Comparison of ENCODE assay signal across 12 cellular contexts in genomic region chr15:63597821-63598220, GRCh38. TPM values are rescaled to one million over a fixed set of nuclear protein-coding genes. Genes with fewer than 3 reads are reported as not detected.
A peak's percentile ranks its signal among the peaks of the same experiment; 100 is the strongest.
DNase-seq lines count a peak whose midpoint lies in the region; TF ChIP-seq lines count a peak whose summit lies in the region.
"Had no signal": no experiment of that assay in that cellular context is flagged by ENCODE, and none has a peak within 500 bp of the region (broad histone marks: within the 10 kb centered on the region; RNA-seq: fewer than 3 reads in every experiment).

No MANE protein-coding gene starts in this region.

- POLR2A ChIA-PET in AG04450 (lab: Yijun Ruan, JAX), result interaction anchor here (1.2 to 1.7 kb wide), 2 partner anchors 10 to 88 kb away, joined by 4 to 8 read pairs; no protein-coding TSS in a partner anchor

- H3K36me3 ChIP-seq in skeletal muscle tissue (ENCODE audit: control insufficient read depth in 3 of 3, insufficient read depth in 3 of 3, low read length in 3 of 3) (peaks cover 0 to 9% (median 5%) of the 10 kb centered on the region in 3 donors), brain microvascular endothelial cell (replicated peaks) (peaks cover 9% of the 10 kb centered on the region)
- H3K36me3 ChIP-seq: neural progenitor cell had no signal

- peak overlapping the region; percentile 87 for H3K27ac ChIP-seq in AG04450 (ENCODE audit: low read depth, low read length)
- peak overlapping the region; percentile 53 for H3K27ac ChIP-seq in layer of hippocampus (ENCODE audit: low read depth, low read length)
- H3K27ac ChIP-seq in skeletal muscle tissue (ENCODE audit: low read depth, low read length), result peak overlapping the region; percentile 90
- no peak overlapping the region for H3K27ac ChIP-seq in brain microvascular endothelial cell
- H3K27ac ChIP-seq: C4-2B, neural progenitor cell had no signal

- CTCF ChIA-PET in AG04450 (lab: Charles Lee), result interaction anchor here (1.3 to 2.2 kb wide), 2 partner anchors 12 to 131 kb away, joined by 5 to 10 read pairs; no protein-coding TSS in a partner anchor

- in situ Hi-C loops in brain microvascular endothelial cell (cut with HindIII; ENCODE audit: low pct_ligation_motif_present, low sequenced_read_pairs), result no loop called here

- DNase-seq in AG04450 (ENCODE audit: low read depth, low spot score) (no peak), NCI-H69 (lab: John Stamatoyannopoulos, UW) (peak; percentile 30), NCI-H1092 treated with DMSO at 0.1 percent for 48 hours (lab: John Stamatoyannopoulos, UW) (no peak), superior temporal gyrus (ENCODE audit: extremely low spot score) (no peak), GM10266 (ENCODE audit: extremely low spot score) (no peak), brain microvascular endothelial cell (no peak)
- DNase-seq: effector CD4-positive, alpha-beta T cell; MG63 had no signal

- peak overlapping the region; percentile 25; the same call in 1 of the 2 replicates for H3K4me3 ChIP-seq in AG04450 (ENCODE audit: low read depth, low read length)
- peak overlapping the region; percentile 75 to 88 (median 79) for H3K4me3 ChIP-seq in skeletal muscle tissue (ENCODE audit: low read length in 3 of 3)
- H3K4me3 ChIP-seq in brain microvascular endothelial cell (ENCODE audit: low read depth, low read length), result no peak overlapping the region
- H3K4me3 ChIP-seq: MG63, neural progenitor cell had no signal

- TF ChIP-seq CTCF in AG04450 (IDR thresholded peaks at IDR 0.05; ENCODE audit: low read depth, low read length) (no peak), GM10266 (IDR thresholded peaks at IDR 0.05; ENCODE audit: control insufficient read depth, insufficient read depth, low read depth, missing control alignments) (no peak), brain microvascular endothelial cell (IDR thresholded peaks at IDR 0.05; ENCODE audit: low read depth, low read length, missing control alignments) (no peak)

- peak overlapping the region; percentile 69 to 94 (median 85) for H3K9ac ChIP-seq in skeletal muscle tissue (ENCODE audit: low read depth in 1 of 3, low read length in 3 of 3)
- H3K9ac ChIP-seq: neural progenitor cell had no signal

- H3K9me3 ChIP-seq in AG04450 (ENCODE audit: control insufficient read depth, insufficient read depth, low read length) (no peaks in the 10 kb centered on the region; the same call in 1 of the 2 replicates), skeletal muscle tissue (ENCODE audit: control insufficient read depth in 3 of 3, low read length in 3 of 3) (no peaks in the 10 kb centered on the region)
- H3K9me3 ChIP-seq: MG63 had no signal

- H3K27me3 ChIP-seq in AG04450 (ENCODE audit: control insufficient read depth, insufficient read depth, low read length) (no peaks in the 10 kb centered on the region), layer of hippocampus (ENCODE audit: control insufficient read depth, insufficient read depth, low read length) (no peaks in the 10 kb centered on the region), skeletal muscle tissue (ENCODE audit: control insufficient read depth in 3 of 3, insufficient read depth in 3 of 3, low read length in 3 of 3) (no peaks in the 10 kb centered on the region), brain microvascular endothelial cell (replicated peaks) (no peaks in the 10 kb centered on the region)
- H3K27me3 ChIP-seq: MG63 had no signal

- peaks cover 65 to 81% (median 66%) of the 10 kb centered on the region in 3 donors for H3K4me1 ChIP-seq in skeletal muscle tissue (ENCODE audit: control insufficient read depth in 3 of 3, insufficient read depth in 3 of 3, low read length in 3 of 3)

RNA-seq across cellular contexts. Expression of gene FBXL22, which starts 0.6 kb away (rescaled TPM):
- 1.3 TPM in 2 replicates for polyA plus RNA-seq in AG04450 (2011; rRNA removed)
- 1.1 and 2.1 TPM in 2 replicates for polyA minus RNA-seq in AG04450 (2011; rRNA and poly(A)+ RNA removed)
- total RNA-seq in skeletal muscle tissue, result 17.7 TPM
